ENCODE assay signal across 8 cellular contexts in the genomic region with DNA sequence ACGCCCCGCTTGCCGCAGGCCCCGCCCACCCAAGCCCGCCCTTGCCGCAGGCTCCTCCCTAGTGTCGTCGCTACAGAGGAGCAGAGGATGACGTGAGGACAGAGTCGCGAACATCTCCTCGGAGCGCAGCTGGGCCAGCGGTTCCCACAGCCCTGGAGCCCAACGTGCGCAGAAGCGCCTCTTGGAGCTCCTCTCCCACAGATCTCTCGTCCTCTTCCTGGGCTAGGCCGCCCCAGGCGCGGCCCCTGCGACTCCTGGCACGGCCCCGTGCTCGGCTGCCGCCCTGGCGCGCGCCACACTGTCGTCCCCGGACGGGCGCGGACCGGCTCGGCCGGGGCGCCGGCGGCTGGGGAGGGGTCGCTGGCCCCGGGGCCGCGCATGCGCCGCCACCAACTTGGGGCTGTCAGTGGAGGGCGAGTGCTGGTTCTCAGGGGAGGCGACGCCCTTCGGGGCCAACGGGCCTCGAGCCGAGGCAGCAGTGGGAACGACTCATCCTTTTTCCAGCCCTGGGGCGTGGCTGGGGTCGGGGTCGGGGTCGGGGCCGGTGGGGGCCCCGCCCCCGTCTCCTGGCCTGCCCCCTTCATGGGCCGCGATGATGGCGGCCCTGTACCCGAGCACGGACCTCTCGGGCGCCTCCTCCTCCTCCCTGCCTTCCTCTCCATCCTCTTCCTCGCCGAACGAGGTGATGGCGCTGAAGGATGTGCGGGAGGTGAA. TPM values are rescaled to one million over a fixed set of nuclear protein-coding genes. Genes with fewer than 3 reads are reported as not detected.
DNase-seq lines count a peak whose midpoint lies in the region; ATAC-seq lines count a peak whose summit lies in the region.

A gene (plus strand): TSS at position 67 of the 714 bp plus-strand sequence. CDS start 526 bp downstream, at position 593.

- peaks cover 3% of the 10 kb centered on the region for H3K79me1 ChIP-seq in mesendoderm (ENCODE audit: low read length)

- H4K8ac ChIP-seq in mesendoderm (ENCODE audit: low read depth, low read length) = no peak within 1 kb of the TSS

- peak within 1 kb of the TSS; percentile 98 for H3K56ac ChIP-seq in mesendoderm (ENCODE audit: low read length)

- peak within 1 kb of the TSS; percentile 52 for H3K18ac ChIP-seq in mesendoderm (ENCODE audit: low read length)

- H3K36me3 ChIP-seq in BLaER1 = no peaks in the 10 kb centered on the region
- no peaks in the 10 kb centered on the region for H3K36me3 ChIP-seq in endocrine pancreas (ENCODE audit: control insufficient read depth, insufficient read depth, low read length)
- no peaks in the 10 kb centered on the region for H3K36me3 ChIP-seq in mesendoderm (ENCODE audit: control insufficient read depth, insufficient read depth, low read length)

- no peak within 1 kb of the TSS for H2BK120ac ChIP-seq in mesendoderm (ENCODE audit: low read depth, low read length)

- WGBS in mesendoderm (ENCODE audit: extremely low coverage, insufficient coverage, low lambda C conversion rate) = no CpG with 5 or more reads among the region's 73 CpGs

- H4K5ac ChIP-seq in mesendoderm (ENCODE audit: low read length) = peak within 1 kb of the TSS; percentile 17

- H3K9me3 ChIP-seq in BLaER1 (no peaks in the 10 kb centered on the region), endocrine pancreas (ENCODE audit: control insufficient read depth, low read length) (no peaks in the 10 kb centered on the region)

- H3K79me2 ChIP-seq in mesendoderm (ENCODE audit: control insufficient read depth, insufficient read depth, low read length) = no peaks in the 10 kb centered on the region

- H3K4me3 ChIP-seq in BLaER1 (peak within 1 kb of the TSS; percentile 94), endocrine pancreas (ENCODE audit: control insufficient read depth, insufficient read depth, low read length) (peak within 1 kb of the TSS; percentile 85), mesendoderm (ENCODE audit: low read length) (peak within 1 kb of the TSS; percentile 93)

- H3K9ac ChIP-seq in BLaER1 = peak within 1 kb of the TSS; percentile 83
- H3K9ac ChIP-seq in endocrine pancreas (ENCODE audit: control insufficient read depth, insufficient read depth, low read length) = peak within 1 kb of the TSS; percentile 97
- peak within 1 kb of the TSS; percentile 94 for H3K9ac ChIP-seq in mesendoderm (ENCODE audit: low read length)

- peak; percentile 95 for ATAC-seq in HG03442 (IDR thresholded peaks at IDR 0.05; ENCODE audit: unreplicated experiment)

- H2AK5ac ChIP-seq in mesendoderm (ENCODE audit: low read length) = no peak within 1 kb of the TSS

- peak within 1 kb of the TSS; percentile 81 for H3K23ac ChIP-seq in mesendoderm (ENCODE audit: low read length)

- peak within 1 kb of the TSS; percentile 83 for H3K27ac ChIP-seq in BLaER1
- peak within 1 kb of the TSS; percentile 98 for H3K27ac ChIP-seq in mesendoderm (ENCODE audit: low read depth, low read length)

- H3K27me3 ChIP-seq in BLaER1 (peaks cover 8% of the 10 kb centered on the region; the same call in 1 of the 2 replicates), endocrine pancreas (ENCODE audit: control insufficient read depth, insufficient read depth, low read length) (no peaks in the 10 kb centered on the region), mesendoderm (ENCODE audit: insufficient read depth, low read length, poor library complexity) (no peaks in the 10 kb centered on the region)

- H3K4me1 ChIP-seq in BLaER1 (peaks cover 15% of the 10 kb centered on the region), endocrine pancreas (ENCODE audit: control insufficient read depth, insufficient read depth, low read length) (peaks cover 14% of the 10 kb centered on the region), mesendoderm (ENCODE audit: control insufficient read depth, low read depth, low read length) (no peaks in the 10 kb centered on the region)

- H3K4me2 ChIP-seq in BLaER1 (peak within 1 kb of the TSS; percentile 96), mesendoderm (ENCODE audit: low read length) (peak within 1 kb of the TSS; percentile 85)

- peak; percentile 86 for DNase-seq in GM19240 (ENCODE audit: insufficient read length, low spot score)
- peak; percentile 85 for DNase-seq in NCI-H748 (lab: John Stamatoyannopoulos, UW; ENCODE audit: unreplicated experiment)
- DNase-seq in activated CD8-positive, alpha-beta memory T cell treated with anti-CD3 and anti-CD28 coated beads for 24 hours = peak; percentile 88
- peak; percentile 96 for DNase-seq in mesendoderm
- peak; percentile 58 for DNase-seq in stimulated activated CD8-positive, alpha-beta memory T cell treated with anti-CD3 and anti-CD28 coated beads, Interleukin-12 subunit alpha, Interleukin-12 subunit beta, amount 100 ng/mL, for 4 hours (ENCODE audit: low read depth)

- no peak within 1 kb of the TSS for H3K4ac ChIP-seq in mesendoderm (ENCODE audit: low read depth, low read length)

- no peak within 1 kb of the TSS for H2BK15ac ChIP-seq in mesendoderm (replicated peaks; ENCODE audit: low read depth)

- H2BK5ac ChIP-seq in mesendoderm (ENCODE audit: low read length) = peak within 1 kb of the TSS; percentile 82

- H4K20me1 ChIP-seq in BLaER1 = 0 out of 2 replicates have a peak, but pooled peaks cover 7% of the 10 kb centered on the region

RNA-seq across cellular contexts. Expression of the gene that starts here (rescaled TPM):
- 8.2 TPM for polyA plus RNA-seq in mesendoderm (2013, experiment 1 of 2)
- 7.7 TPM for polyA plus RNA-seq in mesendoderm (2013, experiment 2 of 2)

Comparison
In these comparisons a context has a peak if more than half of its experiments do, and no peak if none do; other contexts are left out.
1. Peak in every context shown above with its lines: DNase-seq, ATAC-seq, H3K4me3 ChIP-seq and H3K27ac ChIP-seq.